ENCODE assay signal across 2 cellular contexts in the genomic region with DNA sequence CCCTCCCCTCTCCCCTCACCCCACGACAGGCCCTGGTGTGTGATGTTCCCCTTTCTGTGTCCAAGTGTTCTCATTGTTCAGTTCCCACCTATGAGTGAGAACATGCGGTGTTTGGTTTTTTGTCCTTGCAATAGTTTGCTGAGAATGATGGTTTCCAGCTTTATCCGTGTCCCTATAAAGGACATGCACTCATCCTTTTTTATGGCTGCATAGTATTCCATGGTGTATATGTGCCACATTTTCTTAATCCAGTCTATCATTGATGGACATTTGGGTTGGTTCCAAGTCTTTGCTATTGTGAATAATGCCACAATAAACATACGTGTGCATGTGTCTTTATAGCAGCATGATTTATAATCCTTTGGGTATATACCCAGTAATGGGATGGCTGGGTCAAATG.
A peak's percentile ranks its signal among the peaks of the same experiment; 100 is the strongest.
DNase-seq lines count a peak whose midpoint lies in the region; ATAC-seq, FAIRE-seq and TF ChIP-seq lines count a peak whose summit lies in the region.
"Not testable (repeated sequence)": the region's sequence is repeated elsewhere in the genome, so short reads cannot be mapped to it uniquely, and the experiment has no call there.

No MANE protein-coding gene starts in this region.

- not testable (repeated sequence) for H3K4me2 ChIP-seq in K562 (ENCODE audit: insufficient read depth, low read length)

- not testable (repeated sequence) for TF ChIP-seq EP300 in K562 (IDR thresholded peaks at IDR 0.05; ENCODE audit: low read length)

- intact Hi-C loops in K562 (cut with micrococcal nuclease), result not testable (repeated sequence)

- POLR2A ChIA-PET in HEK293 (lab: Yijun Ruan, JAX); K562 (lab: Yijun Ruan, JAX): not testable (repeated sequence)

- not testable (repeated sequence) for FAIRE-seq in K562 (lab: Jason Lieb, UNC)

- H3K27me3 ChIP-seq in K562 (ENCODE audit: control insufficient read depth in 2 of 2, insufficient read depth in 2 of 2, low read length in 2 of 2), result not testable (repeated sequence)

- CTCF ChIA-PET in HEK293 (lab: Yijun Ruan, JAX); K562 (lab: Yijun Ruan, JAX; ENCODE audit: low intra/inter-chr PET ratio): not testable (repeated sequence)

- not testable (repeated sequence) for BruUV-seq in K562 (replicated peaks; lab: Mats Ljungman, UMichigan)

- H3K27ac ChIP-seq in HEK293 (ENCODE audit: extremely low read depth, low read depth, low read length); K562 (ENCODE audit: extremely low read depth, low read depth, low read length): not testable (repeated sequence)

- TF ChIP-seq CTCF in HEK293 (tag by site-specific recombination; IDR thresholded peaks at IDR 0.05); K562 (IDR thresholded peaks at IDR 0.05 in 2 of 3, conservative IDR thresholded peaks at IDR 0.05 in 1 of 3; ENCODE audit: insufficient read depth in 2 of 3, low read depth in 1 of 3, low read length in 3 of 3): not testable (repeated sequence)

- not testable (repeated sequence) for H3K9me1 ChIP-seq in K562 (ENCODE audit: control insufficient read depth, insufficient read depth, low read length)

- not testable (repeated sequence) for H3K9ac ChIP-seq in K562 (ENCODE audit: insufficient read depth in 1 of 2, low read depth in 2 of 2, low read length in 2 of 2)

- WGBS in K562 (ENCODE audit: insufficient coverage, low coverage, missing lambda C conversion rate), result 0% methylated on average over 3 of the region's 4 CpGs

- in situ Hi-C loops in K562 (cut with MboI), result not testable (repeated sequence)

- not testable (repeated sequence) for TF ChIP-seq POLR2A in K562 (conservative IDR thresholded peaks at IDR 0.05)

- H4K20me1 ChIP-seq in K562 (replicated peaks; ENCODE audit: control insufficient read depth, insufficient read depth, low read length), result not testable (repeated sequence)

- not testable (repeated sequence) for ATAC-seq in K562

- not testable (repeated sequence) for TF ChIP-seq RAD21 in K562 (CRISPR knock-in tag; conservative IDR thresholded peaks at IDR 0.05 in 1 of 2, IDR thresholded peaks at IDR 0.05 in 1 of 2)

- peaks cover 11% of the 10 kb centered on the region for H3K4me1 ChIP-seq in HEK293 (ENCODE audit: control insufficient read depth, insufficient read depth, low read length)
- H3K4me1 ChIP-seq in K562 (replicated peaks in 1 of 2; ENCODE audit: control insufficient read depth in 2 of 2, insufficient read depth in 2 of 2, low read length in 2 of 2), result not testable (repeated sequence)

- not testable (repeated sequence) for H3K4me3 ChIP-seq in HEK293 (ENCODE audit: low read depth, low read length); K562

- H2AFZ ChIP-seq in K562 (ENCODE audit: low read depth, low read length), result not testable (repeated sequence)

- not testable (repeated sequence) for DNase-seq in K562 (ENCODE audit: extremely low read depth in 1 of 4, low spot score in 3 of 4)

- H3K9me3 ChIP-seq in HEK293 (ENCODE audit: control insufficient read depth, insufficient read depth, low read depth, low read length); K562 (replicated peaks; ENCODE audit: control insufficient read depth, insufficient read depth, low read depth, low read length): not testable (repeated sequence)

- not testable (repeated sequence) for H3K36me3 ChIP-seq in HEK293 (ENCODE audit: control insufficient read depth in 2 of 2, insufficient read depth in 1 of 2, low read length in 2 of 2); K562 (ENCODE audit: control insufficient read depth, insufficient read depth, low read length)

- H3K79me2 ChIP-seq in K562 (ENCODE audit: control insufficient read depth, insufficient read depth, low read length), result not testable (repeated sequence)

TF ChIP-seq in HEK293, 187 proteins besides CTCF, POLR2A, EP300 and RAD21:
- peak; percentile 97 for TF ChIP-seq ZNF146 (tag by site-specific recombination; IDR thresholded peaks at IDR 0.05)

TF ChIP-seq in K562, 482 proteins besides CTCF, POLR2A, EP300 and RAD21:
- peak; percentile 14 for TF ChIP-seq ZNF146 (CRISPR knock-in tag; IDR thresholded peaks at IDR 0.05; ENCODE audit: unreplicated experiment)
